In the genomic region with DNA sequence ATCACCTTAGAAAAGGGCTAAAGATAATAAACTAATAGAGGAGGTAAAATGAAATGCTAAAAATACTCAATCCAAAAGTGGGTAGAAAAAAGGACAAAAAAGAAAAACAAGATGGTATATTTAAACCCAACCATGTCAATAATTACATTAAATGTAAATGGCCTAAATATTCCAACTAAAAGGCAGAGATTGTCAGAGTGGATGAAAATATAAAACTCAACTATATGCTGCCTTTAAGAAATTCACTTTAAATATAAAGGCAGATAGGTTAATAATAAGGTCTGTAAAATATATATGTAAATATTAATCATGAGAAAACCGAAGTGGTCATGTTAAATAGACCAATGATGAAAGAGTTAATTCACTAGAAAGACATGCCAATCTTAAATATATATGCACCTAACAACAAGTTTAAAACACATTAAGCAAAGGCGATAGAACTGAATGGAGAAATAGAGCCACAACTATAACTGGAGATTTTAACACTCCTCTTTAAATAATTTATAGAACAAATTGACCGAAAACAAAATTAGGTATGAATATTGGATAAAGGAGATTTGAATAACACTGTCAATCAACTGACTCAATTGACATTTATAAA, we compare ENCODE assay signal across 29 cellular contexts.
"Had no signal": no experiment of that assay in that cellular context is flagged by ENCODE, and none has a peak within 500 bp of the region (broad histone marks: within the 10 kb centered on the region; RNA-seq: fewer than 3 reads in every experiment).

No MANE protein-coding gene starts in this region.

- H3K4me1 Mint-ChIP-seq: stimulated activated effector memory CD8-positive, alpha-beta T cell treated with anti-CD3 and anti-CD28 coated beads, Interleukin-12 subunit alpha, Interleukin-12 subunit beta, amount 100 ng/mL, for 72 hours; stimulated activated memory B cell treated with anti-CD40 and anti-IgM and Interleukin-4, amounts not matched to agents 10 μg/mL and 1 μg/mL and 100 μg/mL, for 72 hours; stimulated activated naive B cell treated with anti-CD40 and anti-IgM and Interleukin-4, amounts not matched to agents 10 μg/mL and 1 μg/mL and 100 μg/mL, for 72 hours; stimulated activated naive CD8-positive, alpha-beta T cell treated with anti-CD3 and anti-CD28 coated beads, Interleukin-15, amount 100 ng/mL, for 72 hours had no signal

- H3K4me3 Mint-ChIP-seq: stimulated activated effector memory CD8-positive, alpha-beta T cell treated with anti-CD3 and anti-CD28 coated beads, Interleukin-12 subunit alpha, Interleukin-12 subunit beta, amount 100 ng/mL, for 72 hours; stimulated activated memory B cell treated with anti-CD40 and anti-IgM and Interleukin-4, amounts not matched to agents 10 μg/mL and 1 μg/mL and 100 μg/mL, for 72 hours; stimulated activated naive B cell treated with anti-CD40 and anti-IgM and Interleukin-4, amounts not matched to agents 10 μg/mL and 1 μg/mL and 100 μg/mL, for 72 hours; stimulated activated naive CD8-positive, alpha-beta T cell treated with anti-CD3 and anti-CD28 coated beads, Interleukin-15, amount 100 ng/mL, for 72 hours; stimulated activated naive CD8-positive, alpha-beta T cell treated with anti-CD3 and anti-CD28 coated beads, Interleukin-15, Interleukin-2, amounts not matched to agents 100 ng/mL and 50 ng/mL, for 24 hours; type B pancreatic cell had no signal

- DNase-seq: stimulated activated CD4-positive, alpha-beta T cell treated with anti-CD3 and anti-CD28 coated beads, Interleukin-2, amount 100 ng/mL, for 48 hours; stimulated activated CD4-positive, alpha-beta T cell treated with anti-CD3 and anti-CD28 coated beads, Interleukin-4, amount 100 ng/mL, for 1 hour; stimulated activated CD4-positive, alpha-beta T cell treated with anti-CD3 and anti-CD28 coated beads, Interleukin-4, amount 100 ng/mL, for 24 hours; stimulated activated CD4-positive, alpha-beta T cell treated with anti-CD3 and anti-CD28 coated beads, Interleukin-4, amount 100 ng/mL, for 4 hours; stimulated activated CD8-positive, alpha-beta memory T cell treated with anti-CD3 and anti-CD28 coated beads, Interleukin-4, amount 100 ng/mL, for 48 hours; stimulated activated naive B cell treated with anti-CD40 and anti-IgM and Interleukin-4, amounts not matched to agents 10 μg/mL and 1 μg/mL and 100 μg/mL, for 72 hours; stimulated activated naive CD4-positive, alpha-beta T cell; stimulated activated naive CD4-positive, alpha-beta T cell treated with Interleukin-2 at 50 U/mL for 16 hours; stimulated activated naive CD8-positive, alpha-beta T cell treated with anti-CD3 and anti-CD28 coated beads, Interleukin-15, amount 100 ng/mL, for 72 hours; stimulated activated naive CD8-positive, alpha-beta T cell treated with anti-CD3 and anti-CD28 coated beads, Interleukin-15, Interleukin-2, amounts not matched to agents 100 U/mL and 50 U/mL, for 24 hours; stomach; substantia nigra; testis; thyroid gland; tibial artery; transverse colon; trophoblast cell; upper lobe of left lung; upper lobe of right lung; uterus had no signal

- H3K36me3 ChIP-seq: stomach, suprapubic skin, thoracic aorta, thyroid gland, tibial artery, tibial nerve, transverse colon, upper lobe of left lung, upper lobe of right lung, uterus, vagina had no signal

- H3K4me1 ChIP-seq: stomach, suprapubic skin, testis, thyroid gland, tibial artery, tibial nerve, transverse colon, upper lobe of left lung, upper lobe of right lung, uterus, vagina had no signal

- FAIRE-seq: urothelium cell line had no signal

- H3K27ac ChIP-seq: stomach, suprapubic skin, testis, thoracic aorta, thyroid gland, tibial artery, tibial nerve, transverse colon, upper lobe of left lung, upper lobe of right lung, uterus, vagina had no signal

- H3K27ac Mint-ChIP-seq: stimulated activated effector memory CD8-positive, alpha-beta T cell treated with anti-CD3 and anti-CD28 coated beads, Interleukin-12 subunit alpha, Interleukin-12 subunit beta, amount 100 ng/mL, for 72 hours; stimulated activated memory B cell treated with anti-CD40 and anti-IgM and Interleukin-4, amounts not matched to agents 10 μg/mL and 1 μg/mL and 100 μg/mL, for 72 hours; stimulated activated naive B cell treated with anti-CD40 and anti-IgM and Interleukin-4, amounts not matched to agents 10 μg/mL and 1 μg/mL and 100 μg/mL, for 72 hours; stimulated activated naive CD8-positive, alpha-beta T cell treated with anti-CD3 and anti-CD28 coated beads, Interleukin-15, amount 100 ng/mL, for 72 hours; stimulated activated naive CD8-positive, alpha-beta T cell treated with anti-CD3 and anti-CD28 coated beads, Interleukin-15, Interleukin-2, amounts not matched to agents 100 ng/mL and 50 ng/mL, for 24 hours; type B pancreatic cell had no signal

- H3K36me3 Mint-ChIP-seq: stimulated activated effector memory CD8-positive, alpha-beta T cell treated with anti-CD3 and anti-CD28 coated beads, Interleukin-12 subunit alpha, Interleukin-12 subunit beta, amount 100 ng/mL, for 72 hours; stimulated activated memory B cell treated with anti-CD40 and anti-IgM and Interleukin-4, amounts not matched to agents 10 μg/mL and 1 μg/mL and 100 μg/mL, for 72 hours; stimulated activated naive B cell treated with anti-CD40 and anti-IgM and Interleukin-4, amounts not matched to agents 10 μg/mL and 1 μg/mL and 100 μg/mL, for 72 hours; type B pancreatic cell had no signal

- H3K9me3 Mint-ChIP-seq: type B pancreatic cell had no signal

- H3K9me3 ChIP-seq: suprapubic skin, testis, thyroid gland, uterus, vagina had no signal

- H3K27me3 Mint-ChIP-seq: stimulated activated memory B cell treated with anti-CD40 and anti-IgM and Interleukin-4, amounts not matched to agents 10 μg/mL and 1 μg/mL and 100 μg/mL, for 72 hours had no signal

- H3K27me3 ChIP-seq: stomach, suprapubic skin, testis, thyroid gland, tibial artery, tibial nerve, transverse colon, upper lobe of left lung, upper lobe of right lung, uterus, vagina had no signal

- H3K4me3 ChIP-seq: stomach, suprapubic skin, testis, thoracic aorta, thyroid gland, tibial artery, tibial nerve, transverse colon, upper lobe of left lung, upper lobe of right lung, uterus, vagina had no signal

- ATAC-seq: stimulated activated effector memory CD8-positive, alpha-beta T cell treated with anti-CD3 and anti-CD28 coated beads, Interleukin-12 subunit alpha, Interleukin-12 subunit beta, amount 100 ng/mL, for 72 hours; stimulated activated memory B cell treated with anti-CD40 and anti-IgM and Interleukin-4, amounts not matched to agents 10 μg/mL and 1 μg/mL and 100 μg/mL, for 72 hours; stimulated activated naive B cell treated with anti-CD40 and anti-IgM and Interleukin-4, amounts not matched to agents 10 μg/mL and 1 μg/mL and 100 μg/mL, for 72 hours; stimulated activated naive CD8-positive, alpha-beta T cell treated with anti-CD3 and anti-CD28 coated beads, Interleukin-15, amount 100 ng/mL, for 72 hours; stimulated activated naive CD8-positive, alpha-beta T cell treated with anti-CD3 and anti-CD28 coated beads, Interleukin-15, Interleukin-2, amounts not matched to agents 100 U/mL and 50 U/mL, for 24 hours; upper lobe of right lung had no signal
